Comparison of ENCODE assay signal across 16 cellular contexts in genomic region chr16:30655815-30656347, GRCh38. TPM values are rescaled to one million over a fixed set of nuclear protein-coding genes. Genes with fewer than 3 reads are reported as not detected.
DNase-seq lines count a peak whose midpoint lies in the region; ATAC-seq and TF ChIP-seq lines count a peak whose summit lies in the region.
"Had no signal": no experiment of that assay in that cellular context is flagged by ENCODE, and none has a peak within 500 bp of the region (broad histone marks: within the 10 kb centered on the region; RNA-seq: fewer than 3 reads in every experiment).

No MANE protein-coding gene starts in this region.

- TF ChIP-seq CTCF in neutrophil (IDR thresholded peaks at IDR 0.05) = no peak

- peaks cover 29 to 34% of the 10 kb centered on the region in 2 experiments for H3K4me1 ChIP-seq in neutrophil (ENCODE audit: control insufficient read depth in 1 of 2, insufficient read depth in 1 of 2, low read depth in 1 of 2, low read length in 1 of 2)

- peaks cover 55% of the 10 kb centered on the region for H3K36me3 Mint-ChIP-seq in activated CD4-positive, alpha-beta T cell treated with anti-CD3 and anti-CD28 coated beads, Interleukin-2, amount 10 ng/mL, durations not matched to agents 24 days and 14 days (ENCODE audit: low read depth)
- H3K36me3 Mint-ChIP-seq in activated T-helper 1 cell treated with anti-CD3 and anti-CD28 coated beads, Interleukin-12 subunit alpha, Interleukin-12 subunit beta, Interleukin-2, Interleukin-4 antibody, amounts not matched to agents 30 ng/mL and 10 ng/mL and 1 ng/mL, durations not matched to agents 14 hours and 24 hours and 36 hours (ENCODE audit: low read depth) = peaks cover 48% of the 10 kb centered on the region

- H3K4me1 Mint-ChIP-seq in activated CD4-positive, alpha-beta T cell treated with anti-CD3 and anti-CD28 coated beads, Interleukin-2, amount 10 ng/mL, durations not matched to agents 24 days and 14 days = peaks cover 40% of the 10 kb centered on the region
- peaks cover 40% of the 10 kb centered on the region for H3K4me1 Mint-ChIP-seq in activated T-helper 1 cell treated with anti-CD3 and anti-CD28 coated beads, Interleukin-12 subunit alpha, Interleukin-12 subunit beta, Interleukin-2, Interleukin-4 antibody, amounts not matched to agents 30 ng/mL and 10 ng/mL and 1 ng/mL, durations not matched to agents 14 hours and 24 hours and 36 hours (ENCODE audit: low read depth)

- H3K9me3 ChIP-seq in neutrophil = no peaks in the 10 kb centered on the region
- H3K9me3 ChIP-seq: left lung, upper lobe of left lung had no signal

- H3K27me3 Mint-ChIP-seq in activated CD4-positive, alpha-beta T cell treated with anti-CD3 and anti-CD28 coated beads, Interleukin-2, amount 10 ng/mL, durations not matched to agents 24 days and 14 days = no peaks in the 10 kb centered on the region
- no peaks in the 10 kb centered on the region for H3K27me3 Mint-ChIP-seq in activated T-helper 1 cell treated with anti-CD3 and anti-CD28 coated beads, Interleukin-12 subunit alpha, Interleukin-12 subunit beta, Interleukin-2, Interleukin-4 antibody, amounts not matched to agents 30 ng/mL and 10 ng/mL and 1 ng/mL, durations not matched to agents 14 hours and 24 hours and 36 hours (ENCODE audit: insufficient read depth)

- H3K9me3 Mint-ChIP-seq in activated CD4-positive, alpha-beta T cell treated with anti-CD3 and anti-CD28 coated beads, Interleukin-2, amount 10 ng/mL, durations not matched to agents 24 days and 14 days = no peaks in the 10 kb centered on the region
- no peaks in the 10 kb centered on the region for H3K9me3 Mint-ChIP-seq in activated T-helper 1 cell treated with anti-CD3 and anti-CD28 coated beads, Interleukin-12 subunit alpha, Interleukin-12 subunit beta, Interleukin-2, Interleukin-4 antibody, amounts not matched to agents 30 ng/mL and 10 ng/mL and 1 ng/mL, durations not matched to agents 14 hours and 24 hours and 36 hours

- H3K4me3 ChIP-seq in neutrophil (ENCODE audit: low read depth in 1 of 2, low read length in 1 of 2) = no peak overlapping the region
- H3K4me3 ChIP-seq: GM12878, left lung, upper lobe of left lung had no signal

- peaks cover 61% of the 10 kb centered on the region for H3K36me3 ChIP-seq in neutrophil

- ATAC-seq in HG02870 (IDR thresholded peaks at IDR 0.05; ENCODE audit: unreplicated experiment) = no peak
- ATAC-seq: GM12878, left lung had no signal

- DNase-seq in activated CD4-positive, alpha-beta T cell treated with anti-CD3 and anti-CD28 coated beads, Interleukin-2, amount 10 ng/mL, durations not matched to agents 24 days and 14 days = no peak
- no peak for DNase-seq in activated CD4-positive, alpha-beta T cell treated with anti-CD3 and anti-CD28 coated beads for 4 hours
- DNase-seq in activated T-helper 1 cell treated with anti-CD3 and anti-CD28 coated beads, Interleukin-12 subunit alpha, Interleukin-12 subunit beta, Interleukin-2, Interleukin-4 antibody, amounts not matched to agents 30 ng/mL and 10 ng/mL and 1 ng/mL, durations not matched to agents 14 hours and 24 hours and 36 hours (ENCODE audit: low spot score) = no peak
- DNase-seq in NCI-H146 treated with DMSO at 0.1 percent for 48 hours (lab: John Stamatoyannopoulos, UW; ENCODE audit: unreplicated experiment) = no peak
- DNase-seq: activated effector memory CD4-positive, alpha-beta T cell treated with anti-CD3 and anti-CD28 coated beads, Interleukin-2, amount 50 U/mL, for 16 hours; effector CD8-positive, alpha-beta T cell; HCEC 1CT; IMR-90; NCI-H1092 treated with DMSO at 0.1 percent for 48 hours; SHP77 treated with DMSO at 0.1 percent for 48 hours; T-helper 9 cell had no signal

- H3K27ac ChIP-seq in neutrophil = peak overlapping the region; percentile 97

- H3K27ac Mint-ChIP-seq in activated CD4-positive, alpha-beta T cell treated with anti-CD3 and anti-CD28 coated beads, Interleukin-2, amount 10 ng/mL, durations not matched to agents 24 days and 14 days = peak overlapping the region; percentile 51
- H3K27ac Mint-ChIP-seq in activated T-helper 1 cell treated with anti-CD3 and anti-CD28 coated beads, Interleukin-12 subunit alpha, Interleukin-12 subunit beta, Interleukin-2, Interleukin-4 antibody, amounts not matched to agents 30 ng/mL and 10 ng/mL and 1 ng/mL, durations not matched to agents 14 hours and 24 hours and 36 hours = peak overlapping the region; percentile 29

- H3K27me3 ChIP-seq in neutrophil = no peaks in the 10 kb centered on the region
- H3K27me3 ChIP-seq: left lung, upper lobe of left lung had no signal

- no peak overlapping the region for H3K4me3 Mint-ChIP-seq in activated CD4-positive, alpha-beta T cell treated with anti-CD3 and anti-CD28 coated beads, Interleukin-2, amount 10 ng/mL, durations not matched to agents 24 days and 14 days
- no peak overlapping the region for H3K4me3 Mint-ChIP-seq in activated T-helper 1 cell treated with anti-CD3 and anti-CD28 coated beads, Interleukin-12 subunit alpha, Interleukin-12 subunit beta, Interleukin-2, Interleukin-4 antibody, amounts not matched to agents 30 ng/mL and 10 ng/mL and 1 ng/mL, durations not matched to agents 14 hours and 24 hours and 36 hours

- intact Hi-C loops in activated CD4-positive, alpha-beta T cell treated with anti-CD3 and anti-CD28 coated beads, Interleukin-2, amount 10 ng/mL, durations not matched to agents 24 days and 14 days (cut with micrococcal nuclease) = loop anchor here (5.0 to 10.0 kb wide), 6 partner anchors 89 to 1219 kb away; partner anchors contain the start of genes CFAP119, HIRIP3, INO80E and PHKG2
- intact Hi-C loops in activated T-helper 1 cell treated with anti-CD3 and anti-CD28 coated beads, Interleukin-12 subunit alpha, Interleukin-12 subunit beta, Interleukin-2, Interleukin-4 antibody, amounts not matched to agents 30 ng/mL and 10 ng/mL and 1 ng/mL, durations not matched to agents 14 hours and 24 hours and 36 hours (cut with micrococcal nuclease) = loop anchor here (5.0 to 10.0 kb wide), 3 partner anchors 681 to 849 kb away; partner anchors contain the start of genes CDIPT, MAZ and TAOK2

RNA-seq across cellular contexts. Expression of gene FBRS, which starts 2.4 kb away (rescaled TPM):
- total RNA-seq in activated CD4-positive, alpha-beta T cell treated with anti-CD3 and anti-CD28 coated beads, Interleukin-2, amount 10 ng/mL, durations not matched to agents 24 days and 14 days = 121 and 124 TPM in 2 replicates
- 116 and 125 TPM in 2 replicates for total RNA-seq in activated T-helper 1 cell treated with anti-CD3 and anti-CD28 coated beads, Interleukin-12 subunit alpha, Interleukin-12 subunit beta, Interleukin-2, Interleukin-4 antibody, amounts not matched to agents 30 ng/mL and 10 ng/mL and 1 ng/mL, durations not matched to agents 14 hours and 24 hours and 36 hours

RNA-seq across cellular contexts. Expression of gene PRR14, which starts 5.1 kb away (rescaled TPM):
- total RNA-seq in activated CD4-positive, alpha-beta T cell treated with anti-CD3 and anti-CD28 coated beads, Interleukin-2, amount 10 ng/mL, durations not matched to agents 24 days and 14 days = 82.2 and 86.7 TPM in 2 replicates
- 91.9 and 97.4 TPM in 2 replicates for total RNA-seq in activated T-helper 1 cell treated with anti-CD3 and anti-CD28 coated beads, Interleukin-12 subunit alpha, Interleukin-12 subunit beta, Interleukin-2, Interleukin-4 antibody, amounts not matched to agents 30 ng/mL and 10 ng/mL and 1 ng/mL, durations not matched to agents 14 hours and 24 hours and 36 hours

RNA-seq across cellular contexts. Expression of gene SRCAP, which starts 43.1 kb away (rescaled TPM):
- 90.4 and 91.6 TPM in 2 replicates for total RNA-seq in activated CD4-positive, alpha-beta T cell treated with anti-CD3 and anti-CD28 coated beads, Interleukin-2, amount 10 ng/mL, durations not matched to agents 24 days and 14 days
- 91.1 and 93.4 TPM in 2 replicates for total RNA-seq in activated T-helper 1 cell treated with anti-CD3 and anti-CD28 coated beads, Interleukin-12 subunit alpha, Interleukin-12 subunit beta, Interleukin-2, Interleukin-4 antibody, amounts not matched to agents 30 ng/mL and 10 ng/mL and 1 ng/mL, durations not matched to agents 14 hours and 24 hours and 36 hours

RNA-seq across cellular contexts. Expression of gene ZNF689, which starts 45.7 kb away (rescaled TPM):
- total RNA-seq in activated CD4-positive, alpha-beta T cell treated with anti-CD3 and anti-CD28 coated beads, Interleukin-2, amount 10 ng/mL, durations not matched to agents 24 days and 14 days = 14.0 and 14.6 TPM in 2 replicates
- 14.7 TPM in 2 replicates for total RNA-seq in activated T-helper 1 cell treated with anti-CD3 and anti-CD28 coated beads, Interleukin-12 subunit alpha, Interleukin-12 subunit beta, Interleukin-2, Interleukin-4 antibody, amounts not matched to agents 30 ng/mL and 10 ng/mL and 1 ng/mL, durations not matched to agents 14 hours and 24 hours and 36 hours
